Comparison of ENCODE assay signal across 11 cellular contexts in genomic region chr11:72181553-72181958, GRCh38. TPM values are rescaled to one million over a fixed set of nuclear protein-coding genes. Genes with fewer than 3 reads are reported as not detected.
A peak's percentile ranks its signal among the peaks of the same experiment; 100 is the strongest.
DNase-seq lines count a peak whose midpoint lies in the region; ATAC-seq, FAIRE-seq and TF ChIP-seq lines count a peak whose summit lies in the region.
"Not testable (repeated sequence)": the region's sequence is repeated elsewhere in the genome, so short reads cannot be mapped to it uniquely, and the experiment has no call there.
"Had no signal": no experiment of that assay in that cellular context is flagged by ENCODE, and none has a peak within 500 bp of the region (broad histone marks: within the 10 kb centered on the region; RNA-seq: fewer than 3 reads in every experiment).

No MANE protein-coding gene starts in this region.

- intact Hi-C loops in IMR-90 (cut with micrococcal nuclease) (loop anchor here (1.0 to 5.0 kb wide), 2 partner anchors 39 to 79 kb away; partner anchors contain the start of gene LAMTOR1), PC-3 (cut with micrococcal nuclease) (loop anchor here (5.0 kb wide), 1 partner anchor 79 kb away; the partner anchor contains the start of gene LAMTOR1)
- intact Hi-C loops in GM12878 (cut with micrococcal nuclease; ENCODE audit: unreplicated experiment), result not testable (repeated sequence)

- H3K4me1 Mint-ChIP-seq in progenitor cell of endocrine pancreas (ENCODE audit: low read depth), result not testable (repeated sequence)

- not testable (repeated sequence) for H3K27ac Mint-ChIP-seq in progenitor cell of endocrine pancreas

- TF ChIP-seq RAD21 in IMR-90 (IDR thresholded peaks at IDR 0.05; ENCODE audit: low read length) (peak; percentile 50), GM12878 (IDR thresholded peaks at IDR 0.05; ENCODE audit: insufficient read depth, low read depth, low read length) (0 out of 2 replicates have a peak, but pooled peaks have one; percentile 6)

- H3K27ac ChIP-seq in AG04450 (ENCODE audit: low read depth, low read length); IMR-90 (ENCODE audit: insufficient read depth, low read length); PC-3 (ENCODE audit: low read length); GM12878 (ENCODE audit: control insufficient read depth, insufficient read depth): not testable (repeated sequence)
- peak overlapping the region; percentile 14 to 69 for H3K27ac ChIP-seq in esophagus (ENCODE audit: low read depth in 2 of 2, low read length in 1 of 2)

- H2BK120ac ChIP-seq in IMR-90 (ENCODE audit: low read depth, low read length), result peak overlapping the region; percentile 88

- CTCF ChIA-PET in AG04450 (lab: Charles Lee) (interaction anchor here (0.5 to 4.0 kb wide), 6 partner anchors 24 to 204 kb away, joined by 3 to 87 read pairs (median 8); no protein-coding TSS in a partner anchor), IMR-90 (lab: Yijun Ruan, JAX) (interaction anchor here (1.4 kb wide), 1 partner anchor 90 kb away, joined by 3 read pairs; no protein-coding TSS in a partner anchor), GM12878 (lab: Yijun Ruan, JAX) (interaction anchor here (0.8 to 3.7 kb wide), 6 partner anchors 16 to 234 kb away, joined by 3 to 12 read pairs (median 6); no protein-coding TSS in a partner anchor)
- CTCF ChIA-PET in PC-3 (lab: Charles Lee), result not testable (repeated sequence)

- H3K9ac ChIP-seq in IMR-90 (ENCODE audit: low read depth, low read length); PC-3 (ENCODE audit: low read length); GM12878 (ENCODE audit: control insufficient read depth, insufficient read depth, low read length): not testable (repeated sequence)

- not testable (repeated sequence) for H3K56ac ChIP-seq in IMR-90 (ENCODE audit: extremely low read depth, insufficient read depth, low read length)

- not testable (repeated sequence) for H3K9me3 ChIP-seq in AG04450 (ENCODE audit: control insufficient read depth, insufficient read depth, low read length); IMR-90 (ENCODE audit: control insufficient read depth, insufficient read depth, low read length); PC-3 (ENCODE audit: low read length); GM12878 (replicated peaks; ENCODE audit: control insufficient read depth, insufficient read depth, low read length); esophagus (ENCODE audit: control insufficient read depth in 2 of 2, insufficient read depth in 1 of 2, low read depth in 1 of 2, low read length in 1 of 2)

- 0 out of 3 replicates have a peak overlapping the region, but pooled peaks have one; percentile 47 for H2BK15ac ChIP-seq in IMR-90 (ENCODE audit: low read depth, low read length)

- SMC1A ChIA-PET in GM12878 (lab: Charles Lee; ENCODE audit: uncharacterized antibody, unreplicated experiment), result not testable (repeated sequence)

- not testable (repeated sequence) for H3K9me2 ChIP-seq in PC-3 (replicated peaks; ENCODE audit: low read length)

- H4K91ac ChIP-seq in IMR-90 (ENCODE audit: insufficient read depth, low read depth, low read length), result peak overlapping the region; percentile 74

- H4K20me1 ChIP-seq in IMR-90 (ENCODE audit: insufficient read depth, low read length); PC-3 (ENCODE audit: low read length); GM12878 (ENCODE audit: control insufficient read depth, insufficient read depth): not testable (repeated sequence)

- H3K14ac ChIP-seq in IMR-90 (replicated peaks; ENCODE audit: low read depth, low read length), result peak overlapping the region; percentile 60; the same call in 1 of the 2 replicates

- H3K36me3 Mint-ChIP-seq in progenitor cell of endocrine pancreas (ENCODE audit: insufficient read depth), result not testable (repeated sequence)

- peak overlapping the region; percentile 55 for H2BK5ac ChIP-seq in IMR-90 (ENCODE audit: low read depth, low read length, poor library complexity, severe bottlenecking)

- not testable (repeated sequence) for TF ChIP-seq EP300 in GM12878 (IDR thresholded peaks at IDR 0.05; ENCODE audit: borderline replicate concordance in 1 of 2, control insufficient read depth in 1 of 2, low read depth in 2 of 2, low read length in 2 of 2)

- H3K79me2 ChIP-seq in PC-3 (ENCODE audit: low read length); GM12878 (ENCODE audit: control insufficient read depth, insufficient read depth, low read length): not testable (repeated sequence)

- H3K4me3 ChIP-seq in AG04450 (ENCODE audit: low read depth, low read length); IMR-90 (ENCODE audit: insufficient read depth, low read depth, low read length); PC-3 (ENCODE audit: low read length); GM12878; esophagus (ENCODE audit: low read depth in 1 of 2, low read length in 2 of 2); kidney epithelial cell (ENCODE audit: low read depth, low read length): not testable (repeated sequence)

- peak overlapping the region; percentile 49 for H2AFZ ChIP-seq in IMR-90 (replicated peaks; ENCODE audit: low read length, poor library complexity)
- H2AFZ ChIP-seq in PC-3 (ENCODE audit: low read length); GM12878 (ENCODE audit: control insufficient read depth, low read depth, low read length): not testable (repeated sequence)

- POLR2A ChIA-PET in AG04450 (lab: Yijun Ruan, JAX); IMR-90 (lab: Charles Lee; ENCODE audit: unreplicated experiment): not testable (repeated sequence)
- POLR2A ChIA-PET in PC-3 (lab: Charles Lee; ENCODE audit: unreplicated experiment) (interaction anchor here (0.6 kb wide), 1 partner anchor 9 kb away, joined by 3 read pairs; no protein-coding TSS in a partner anchor), GM12878 (lab: Charles Lee) (interaction anchor here (0.7 kb wide), 1 partner anchor 179 kb away, joined by 4 read pairs; no protein-coding TSS in a partner anchor)

- not testable (repeated sequence) for H3K4me3 Mint-ChIP-seq in progenitor cell of endocrine pancreas (ENCODE audit: low read depth)

- TF ChIP-seq POLR2A in IMR-90 (IDR thresholded peaks at IDR 0.05; ENCODE audit: low read depth, low read length); GM12878 (IDR thresholded peaks at IDR 0.05; ENCODE audit: low read depth, low read length): not testable (repeated sequence)

- 71% methylated on average over 1 of the region's 3 CpGs; no CpG with 5 or more reads in 1 of the 2 experiments for WGBS in IMR-90 (ENCODE audit: extremely low coverage in 2 of 2, insufficient read length in 1 of 2), 2 experiments
- WGBS in GM12878 (ENCODE audit: insufficient coverage, insufficient replicate concordance, low lambda C conversion rate, missing lambda C conversion rate), result 55% methylated on average over 3 of the region's 3 CpGs
- 58 to 66% methylated on average over 3 of the region's 3 CpGs for WGBS in esophagus, 2 donors

- not testable (repeated sequence) for DNase-seq in AG04450 (ENCODE audit: low read depth, low spot score); IMR-90; GM12878 (ENCODE audit: low read depth, low spot score); kidney epithelial cell (ENCODE audit: low read depth); progenitor cell of endocrine pancreas (ENCODE audit: low spot score, unreplicated experiment)
- peak; percentile 17 for DNase-seq in PC-3

- not testable (repeated sequence) for H3K9me1 ChIP-seq in IMR-90 (ENCODE audit: insufficient read depth, low read length)

- not testable (repeated sequence) for H3K4me2 ChIP-seq in IMR-90 (ENCODE audit: low read depth, low read length); PC-3 (ENCODE audit: low read length); GM12878 (ENCODE audit: control insufficient read depth, insufficient read depth)

- FAIRE-seq in GM12878 (lab: Jason Lieb, UNC), result peak; percentile 7

- H3K4ac ChIP-seq in IMR-90 (ENCODE audit: low read depth, low read length), result peak overlapping the region; percentile 67

- RAD21 ChIA-PET in GM12878 (lab: Charles Lee; ENCODE audit: unreplicated experiment), result interaction anchor here (1.3 kb wide), 1 partner anchor 157 kb away, joined by 5 read pairs; no protein-coding TSS in a partner anchor

- H3K9me3 Mint-ChIP-seq in progenitor cell of endocrine pancreas (ENCODE audit: low read depth), result not testable (repeated sequence)

- H3K27me3 ChIP-seq in AG04450 (ENCODE audit: control insufficient read depth, insufficient read depth, low read length); IMR-90 (ENCODE audit: control insufficient read depth, insufficient read depth, low read length); PC-3 (ENCODE audit: low read length); GM12878 (replicated peaks in 1 of 2; ENCODE audit: control insufficient read depth in 2 of 2, insufficient read depth in 2 of 2, low read length in 1 of 2); esophagus (ENCODE audit: control insufficient read depth in 1 of 2, insufficient read depth in 2 of 2, low read length in 2 of 2); kidney epithelial cell (ENCODE audit: control insufficient read depth, insufficient read depth, low read length): not testable (repeated sequence)

- not testable (repeated sequence) for BruUV-seq in IMR-90 (replicated peaks; lab: Mats Ljungman, UMichigan); PC-3 (replicated peaks; lab: Mats Ljungman, UMichigan); GM12878 (replicated peaks; lab: Mats Ljungman, UMichigan)

- peak overlapping the region; percentile 73; the same call in 1 of the 2 replicates for H2AK5ac ChIP-seq in IMR-90 (ENCODE audit: low read depth, low read length)

- H4K8ac ChIP-seq in IMR-90 (ENCODE audit: low read depth in 2 of 2, low read length in 2 of 2), result 0 out of 4 replicates have a peak overlapping the region, but pooled peaks of 1 of the 2 experiments have one; percentile 28

- peak overlapping the region; percentile 87 for H2BK20ac ChIP-seq in IMR-90 (ENCODE audit: low read depth, low read length)

- H2AK9ac ChIP-seq in IMR-90 (replicated peaks; ENCODE audit: low read depth, low read length, poor library complexity), result not testable (repeated sequence)

- in situ Hi-C loops in IMR-90 (cut with MboI; ENCODE audit: low sequenced_read_pairs), result loop anchor here (5.0 kb wide), 1 partner anchor 159 kb away; no protein-coding TSS in a partner anchor
- in situ Hi-C loops in GM12878 (cut with MboI), result not testable (repeated sequence)

- not testable (repeated sequence) for H3K27me3 Mint-ChIP-seq in progenitor cell of endocrine pancreas

- not testable (repeated sequence) for H3K79me1 ChIP-seq in IMR-90 (ENCODE audit: low read depth in 1 of 2, low read length in 2 of 2)

- not testable (repeated sequence) for H4K5ac ChIP-seq in IMR-90 (ENCODE audit: low read depth, low read length)

- H3K18ac ChIP-seq in IMR-90 (ENCODE audit: low read depth, low read length), result not testable (repeated sequence)

- ATAC-seq in IMR-90 (ENCODE audit: low read depth), result peak; percentile 59
- not testable (repeated sequence) for ATAC-seq in PC-3
- peak; percentile 23; the same call in 2 of the 3 replicates for ATAC-seq in GM12878

- dilution Hi-C loops in IMR-90 (cut with HindIII; ENCODE audit: low sequenced_read_pairs, unreplicated experiment), result not testable (repeated sequence)

- TF ChIP-seq CTCF in AG04450 (IDR thresholded peaks at IDR 0.05; ENCODE audit: low read depth, low read length) (peak; percentile 27), GM12872 (IDR thresholded peaks at IDR 0.05; ENCODE audit: insufficient read depth, low read depth, low read length) (peak; percentile 22; the same call in 1 of the 3 replicates), IMR-90 (conservative IDR thresholded peaks at IDR 0.05; ENCODE audit: low read depth, low read length) (peak; percentile 33; the same call in 1 of the 2 replicates), GM12878 (IDR thresholded peaks at IDR 0.05 in 2 of 3, conservative IDR thresholded peaks at IDR 0.05 in 1 of 3; ENCODE audit: control insufficient read depth in 2 of 3, extremely low read depth in 1 of 3, insufficient read depth in 1 of 3, low read depth in 3 of 3, low read length in 3 of 3) (0 out of 6 replicates have a peak, but pooled peaks of 1 of the 3 experiments have one; percentile 9), kidney epithelial cell (IDR thresholded peaks at IDR 0.05; ENCODE audit: insufficient read depth, low read length, poor library complexity, severe bottlenecking) (peak; percentile 33), progenitor cell of endocrine pancreas (IDR thresholded peaks at IDR 0.05; ENCODE audit: unreplicated experiment) (peak; percentile 29)
- not testable (repeated sequence) for TF ChIP-seq CTCF in PC-3 (conservative IDR thresholded peaks at IDR 0.05; ENCODE audit: low read depth, low read length)

- peak overlapping the region; percentile 56; the same call in 1 of the 2 replicates for H3K23ac ChIP-seq in IMR-90 (ENCODE audit: low read depth, low read length)

- H3K36me3 ChIP-seq in IMR-90 (ENCODE audit: control insufficient read depth, insufficient read depth, low read length); PC-3 (ENCODE audit: low read depth, low read length); GM12878 (ENCODE audit: control insufficient read depth in 2 of 2, insufficient read depth in 2 of 2, low read length in 1 of 2); esophagus (ENCODE audit: control insufficient read depth in 2 of 2, insufficient read depth in 2 of 2, low read length in 1 of 2); kidney epithelial cell (ENCODE audit: control insufficient read depth, insufficient read depth, low read length): not testable (repeated sequence)

- H3K4me1 ChIP-seq in IMR-90 (ENCODE audit: control insufficient read depth, insufficient read depth, low read length); PC-3 (ENCODE audit: insufficient read depth, low read length); GM12878 (ENCODE audit: control insufficient read depth, insufficient read depth, low read length); esophagus (ENCODE audit: control insufficient read depth in 2 of 2, insufficient read depth in 2 of 2, low read length in 1 of 2): not testable (repeated sequence)

- H3F3A ChIP-seq in PC-3 (ENCODE audit: low read length, unreplicated experiment), result not testable (repeated sequence)

RNA-seq across cellular contexts. Expression of gene FOLR1, which starts 10.4 kb away (rescaled TPM):
- polyA plus RNA-seq in AG04450 (2011; rRNA removed) (0.19 and 0.21 TPM in 2 replicates), IMR-90 (2012; rRNA removed) (0.24 and 0.29 TPM in 2 replicates), GM12878 (2011; rRNA removed) (not detected in 2 replicates), GM12878 (2014; fragmentation: Illumina TruSeq; extraction: Trizol) (not detected in 2 replicates), GM12878 (2014; fragmentation: Nextera tagmentation; extraction: Ambion mirVana) (not detected), GM12878 (2014; rRNA removed) (not detected in 2 replicates), GM12878 (2016; fragmentation: Nextera tagmentation; extraction: Ambion mirVana) (not detected), esophagus (under 1 TPM; 0.26 to 0.94 TPM)
- polyA minus RNA-seq in AG04450 (2011; rRNA and poly(A)+ RNA removed), result not detected in 2 replicates
- total RNA-seq in IMR-90 (2012; rRNA removed) (not detected in 2 replicates), PC-3 (2014; rRNA removed) (0.36 TPM in 1 of 2 replicates, not detected in the other), GM12878 (2014; rRNA removed) (not detected in 2 replicates), GM12878 (2014; rRNA removed; fragmentation: Illumina TruSeq; extraction: Trizol) (not detected in 2 replicates), GM12878 (2021) (not detected in 2 replicates), kidney epithelial cell (0.55 and 1.7 TPM in 2 replicates), progenitor cell of endocrine pancreas (5.6 and 6.4 TPM in 2 replicates)
- 0.25 TPM in 1 of 2 replicates, not detected in the other for polyA plus RNA-seq in IMR-90 (2012; cell fraction: cytosol; rRNA removed)
- 0.08 TPM in 1 of 2 replicates, not detected in the other for polyA plus RNA-seq in IMR-90 (2012; cell fraction: nucleus; rRNA removed; ENCODE audit: low replicate concordance)
- total RNA-seq in GM12878 (2013; cell fraction: nucleolus; rRNA removed), result not detected in 2 replicates
- not detected for polyA plus RNA-seq in GM12878 (2011; ENCODE audit: low read depth)
- polyA plus RNA-seq in GM12878 (2011; cell fraction: cytosol; rRNA removed), result not detected in 2 replicates
- polyA plus RNA-seq in GM12878 (2011; cell fraction: nucleus; rRNA removed), result not detected in 2 replicates
- not detected in 2 replicates for polyA plus RNA-seq in GM12878 (2012)
- polyA minus RNA-seq in GM12878 (2011; rRNA and poly(A)+ RNA removed), result not detected in 2 replicates
- 2.0 and 2.7 TPM in 2 replicates for polyA minus RNA-seq in GM12878 (2011; cell fraction: cytosol; rRNA and poly(A)+ RNA removed)
- 0.97 and 1.3 TPM in 2 replicates for polyA minus RNA-seq in GM12878 (2011; cell fraction: nucleus; rRNA and poly(A)+ RNA removed)
- total RNA-seq: dermis microvascular lymphatic vessel endothelial cell; natural killer cell treated with Interleukin-12 subunit alpha and Interleukin-12 subunit beta and Interleukin-15 and Interleukin-18, amount 100 ng/mL, for 72 hours had no signal

RNA-seq across cellular contexts. Expression of gene FOLR2, which starts 35.0 kb away (rescaled TPM):
- polyA plus RNA-seq in AG04450 (2011; rRNA removed), result not detected in 2 replicates
- polyA minus RNA-seq in AG04450 (2011; rRNA and poly(A)+ RNA removed), result not detected in 2 replicates
- not detected in 2 replicates for total RNA-seq in IMR-90 (2012; rRNA removed)
- not detected in 2 replicates for polyA plus RNA-seq in IMR-90 (2012; rRNA removed)
- not detected in 2 replicates for polyA plus RNA-seq in IMR-90 (2012; cell fraction: cytosol; rRNA removed)
- not detected in 2 replicates for polyA plus RNA-seq in IMR-90 (2012; cell fraction: nucleus; rRNA removed; ENCODE audit: low replicate concordance)
- total RNA-seq in PC-3 (2014; rRNA removed), result not detected in 2 replicates
- total RNA-seq in GM12878 (2013; cell fraction: nucleolus; rRNA removed), result not detected in 2 replicates
- total RNA-seq in GM12878 (2014; rRNA removed), result 2.7 and 3.5 TPM in 2 replicates
- total RNA-seq in GM12878 (2014; rRNA removed; fragmentation: Illumina TruSeq; extraction: Trizol), result 1.9 and 2.2 TPM in 2 replicates
- total RNA-seq in GM12878 (2021), result 1.4 and 1.5 TPM in 2 replicates
- polyA plus RNA-seq in GM12878 (2011; ENCODE audit: low read depth), result 1.5 TPM
- polyA plus RNA-seq in GM12878 (2011; rRNA removed), result 0.10 TPM in 1 of 2 replicates, not detected in the other
- polyA plus RNA-seq in GM12878 (2011; cell fraction: cytosol; rRNA removed), result 0.12 and 0.25 TPM in 2 replicates
- 0.21 and 0.54 TPM in 2 replicates for polyA plus RNA-seq in GM12878 (2011; cell fraction: nucleus; rRNA removed)
- 1.7 and 1.9 TPM in 2 replicates for polyA plus RNA-seq in GM12878 (2012)
- 1.6 and 2.0 TPM in 2 replicates for polyA plus RNA-seq in GM12878 (2014; fragmentation: Illumina TruSeq; extraction: Trizol)
- polyA plus RNA-seq in GM12878 (2014; fragmentation: Nextera tagmentation; extraction: Ambion mirVana), result 10 to 100 TPM; 11.0 to 11.1 TPM
- 3.2 and 3.7 TPM in 2 replicates for polyA plus RNA-seq in GM12878 (2014; rRNA removed)
- polyA plus RNA-seq in GM12878 (2016; fragmentation: Nextera tagmentation; extraction: Ambion mirVana), result 1 to 10 TPM; 1.2 to 1.6 TPM
- not detected in 2 replicates for polyA minus RNA-seq in GM12878 (2011; rRNA and poly(A)+ RNA removed)
- not detected in 2 replicates for polyA minus RNA-seq in GM12878 (2011; cell fraction: cytosol; rRNA and poly(A)+ RNA removed)
- not detected in 2 replicates for polyA minus RNA-seq in GM12878 (2011; cell fraction: nucleus; rRNA and poly(A)+ RNA removed)
- 1 to 10 TPM; 1.1 to 2.8 TPM for polyA plus RNA-seq in esophagus
- not detected in 2 replicates for total RNA-seq in kidney epithelial cell
- total RNA-seq in progenitor cell of endocrine pancreas, result not detected in 2 replicates
- total RNA-seq: dermis microvascular lymphatic vessel endothelial cell; natural killer cell treated with Interleukin-12 subunit alpha and Interleukin-12 subunit beta and Interleukin-15 and Interleukin-18, amount 100 ng/mL, for 72 hours had no signal

RNA-seq across cellular contexts. Expression of gene INPPL1, which starts 43.0 kb away (rescaled TPM):
- polyA plus RNA-seq in AG04450 (2011; rRNA removed) (79.8 and 85.3 TPM in 2 replicates), IMR-90 (2012; rRNA removed) (105 and 120 TPM in 2 replicates), GM12878 (2011; rRNA removed) (36.2 and 68.8 TPM in 2 replicates), GM12878 (2014; fragmentation: Illumina TruSeq; extraction: Trizol) (54.7 and 62.3 TPM in 2 replicates), GM12878 (2014; fragmentation: Nextera tagmentation; extraction: Ambion mirVana) (1 to 10 TPM in 1 of 2 experiments, under 1 TPM in 1; 0.47 to 1.0 TPM), GM12878 (2014; rRNA removed) (77.5 and 94.4 TPM in 2 replicates), GM12878 (2016; fragmentation: Nextera tagmentation; extraction: Ambion mirVana) (10 to 100 TPM in 1 of 2 experiments, 1 to 10 TPM in 1; 9.7 to 20.0 TPM), esophagus (10 to 100 TPM; 28.9 to 88.1 TPM)
- polyA minus RNA-seq in AG04450 (2011; rRNA and poly(A)+ RNA removed), result 140 and 173 TPM in 2 replicates
- total RNA-seq in IMR-90 (2012; rRNA removed) (26.9 and 27.4 TPM in 2 replicates), PC-3 (2014; rRNA removed) (100 and 121 TPM in 2 replicates), GM12878 (2014; rRNA removed) (62.3 and 66.3 TPM in 2 replicates), GM12878 (2014; rRNA removed; fragmentation: Illumina TruSeq; extraction: Trizol) (32.1 and 33.1 TPM in 2 replicates), GM12878 (2021) (110 and 116 TPM in 2 replicates), kidney epithelial cell (93.1 and 113 TPM in 2 replicates), progenitor cell of endocrine pancreas (389 and 394 TPM in 2 replicates)
- 22.4 and 46.8 TPM in 2 replicates for polyA plus RNA-seq in IMR-90 (2012; cell fraction: cytosol; rRNA removed)
- polyA plus RNA-seq in IMR-90 (2012; cell fraction: nucleus; rRNA removed; ENCODE audit: low replicate concordance), result 826 and 1,150 TPM in 2 replicates
- total RNA-seq in GM12878 (2013; cell fraction: nucleolus; rRNA removed), result 149 and 152 TPM in 2 replicates
- polyA plus RNA-seq in GM12878 (2011; ENCODE audit: low read depth), result 39.6 TPM
- 45.3 and 59.8 TPM in 2 replicates for polyA plus RNA-seq in GM12878 (2011; cell fraction: cytosol; rRNA removed)
- 613 and 647 TPM in 2 replicates for polyA plus RNA-seq in GM12878 (2011; cell fraction: nucleus; rRNA removed)
- polyA plus RNA-seq in GM12878 (2012), result 71.7 and 110 TPM in 2 replicates
- 70.7 and 93.0 TPM in 2 replicates for polyA minus RNA-seq in GM12878 (2011; rRNA and poly(A)+ RNA removed)
- 52.8 and 55.7 TPM in 2 replicates for polyA minus RNA-seq in GM12878 (2011; cell fraction: cytosol; rRNA and poly(A)+ RNA removed)
- polyA minus RNA-seq in GM12878 (2011; cell fraction: nucleus; rRNA and poly(A)+ RNA removed), result 158 and 247 TPM in 2 replicates

RNA-seq across cellular contexts. Expression of gene FOLR3, which starts 46.0 kb away (rescaled TPM):
- polyA plus RNA-seq in AG04450 (2011; rRNA removed) (0.24 and 0.25 TPM in 2 replicates), IMR-90 (2012; rRNA removed) (0.27 and 0.29 TPM in 2 replicates), GM12878 (2011; rRNA removed) (not detected in 2 replicates), GM12878 (2014; fragmentation: Illumina TruSeq; extraction: Trizol) (not detected in 2 replicates), GM12878 (2014; fragmentation: Nextera tagmentation; extraction: Ambion mirVana) (not detected), GM12878 (2014; rRNA removed) (not detected in 2 replicates), GM12878 (2016; fragmentation: Nextera tagmentation; extraction: Ambion mirVana) (not detected), esophagus (under 1 TPM; 0.11 to 0.41 TPM)
- polyA minus RNA-seq in AG04450 (2011; rRNA and poly(A)+ RNA removed), result not detected in 2 replicates
- total RNA-seq in IMR-90 (2012; rRNA removed) (0.36 TPM in 1 of 2 replicates, not detected in the other), PC-3 (2014; rRNA removed) (not detected in 2 replicates), GM12878 (2014; rRNA removed) (not detected in 2 replicates), GM12878 (2014; rRNA removed; fragmentation: Illumina TruSeq; extraction: Trizol) (not detected in 2 replicates), GM12878 (2021) (not detected in 2 replicates), kidney epithelial cell (0.34 TPM in 1 of 2 replicates, not detected in the other), progenitor cell of endocrine pancreas (0.98 TPM in 1 of 2 replicates, not detected in the other)
- polyA plus RNA-seq in IMR-90 (2012; cell fraction: cytosol; rRNA removed), result 0.54 and 0.55 TPM in 2 replicates
- 0.16 and 0.76 TPM in 2 replicates for polyA plus RNA-seq in IMR-90 (2012; cell fraction: nucleus; rRNA removed; ENCODE audit: low replicate concordance)
- not detected in 2 replicates for total RNA-seq in GM12878 (2013; cell fraction: nucleolus; rRNA removed)
- not detected for polyA plus RNA-seq in GM12878 (2011; ENCODE audit: low read depth)
- not detected in 2 replicates for polyA plus RNA-seq in GM12878 (2011; cell fraction: cytosol; rRNA removed)
- not detected in 2 replicates for polyA plus RNA-seq in GM12878 (2011; cell fraction: nucleus; rRNA removed)
- polyA plus RNA-seq in GM12878 (2012), result not detected in 2 replicates
- not detected in 2 replicates for polyA minus RNA-seq in GM12878 (2011; rRNA and poly(A)+ RNA removed)
- not detected in 2 replicates for polyA minus RNA-seq in GM12878 (2011; cell fraction: cytosol; rRNA and poly(A)+ RNA removed)
- not detected in 2 replicates for polyA minus RNA-seq in GM12878 (2011; cell fraction: nucleus; rRNA and poly(A)+ RNA removed)
- total RNA-seq: dermis microvascular lymphatic vessel endothelial cell; natural killer cell treated with Interleukin-12 subunit alpha and Interleukin-12 subunit beta and Interleukin-15 and Interleukin-18, amount 100 ng/mL, for 72 hours; ureter had no signal
